Comparison of ENCODE assay signal across 10 cellular contexts in the genomic region with DNA sequence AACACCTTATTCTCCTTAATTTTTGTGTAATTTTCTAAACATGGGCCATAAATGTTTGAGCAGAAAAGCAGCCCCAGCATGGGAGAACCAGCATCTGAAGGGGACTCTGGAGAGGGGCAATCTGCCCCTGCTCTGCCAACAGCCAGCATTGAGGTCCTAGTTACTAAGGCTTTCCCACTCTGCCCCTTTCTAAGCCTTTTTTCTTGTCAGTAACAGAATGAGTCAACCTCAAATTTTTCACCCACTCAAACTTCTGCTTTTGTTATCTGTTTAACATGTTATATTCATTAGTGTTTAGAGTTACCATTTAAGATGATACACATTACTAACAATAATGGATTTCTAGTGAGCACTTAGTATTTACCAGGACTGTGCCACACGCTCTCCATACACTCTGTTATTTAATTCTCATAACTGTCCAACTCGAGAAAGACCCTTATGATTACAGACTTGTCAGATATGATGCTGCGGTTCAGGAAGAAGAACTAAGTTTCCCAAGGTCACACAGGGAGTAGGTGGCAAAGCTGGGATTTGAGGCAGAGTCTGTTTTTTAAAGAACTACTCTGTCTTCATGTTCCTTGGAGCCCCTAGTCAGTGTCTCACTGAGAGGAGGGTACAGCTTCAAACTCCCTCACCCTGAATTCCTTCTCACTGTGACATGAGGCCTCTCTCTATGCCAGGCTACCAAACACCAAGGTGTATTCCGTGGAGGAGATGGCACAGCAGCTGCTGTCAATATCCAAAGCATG. TPM values are rescaled to one million over a fixed set of nuclear protein-coding genes. Genes with fewer than 3 reads are reported as not detected.
DNase-seq lines count a peak whose midpoint lies in the region; ATAC-seq, FAIRE-seq and TF ChIP-seq lines count a peak whose summit lies in the region.
"Had no signal": no experiment of that assay in that cellular context is flagged by ENCODE, and none has a peak within 500 bp of the region (broad histone marks: within the 10 kb centered on the region; RNA-seq: fewer than 3 reads in every experiment).

No MANE protein-coding gene starts in this region.

- no peak overlapping the region for H3K4me2 ChIP-seq in OCI-LY7 (ENCODE audit: low read length)

- TF ChIP-seq CTCF in OCI-LY7 (conservative IDR thresholded peaks at IDR 0.05; ENCODE audit: low read length), result no peak

- CTCF ChIA-PET in OCI-LY7 (lab: Charles Lee; ENCODE audit: unreplicated experiment), result no interaction called here

- no peaks in the 10 kb centered on the region for H3K36me3 ChIP-seq in OCI-LY7 (ENCODE audit: insufficient read depth, low read length)

- H3K36me3 Mint-ChIP-seq in activated T-cell treated with anti-CD3 and anti-CD28 coated beads, Interleukin-2, amount 50 U/mL, for 72 hours (ENCODE audit: insufficient read depth in 2 of 2), result no peaks in the 10 kb centered on the region
- H3K36me3 Mint-ChIP-seq in activated T-cell treated with anti-CD3 and anti-CD28 coated beads, Interleukin-2, amount 50 U/mL, for 4 hours (ENCODE audit: insufficient read depth), result no peaks in the 10 kb centered on the region
- H3K36me3 Mint-ChIP-seq in stimulated activated naive CD8-positive, alpha-beta T cell treated with anti-CD3 and anti-CD28 coated beads, Interleukin-15, Interleukin-2, amounts not matched to agents 100 ng/mL and 50 ng/mL, for 24 hours (ENCODE audit: low read depth), result no peaks in the 10 kb centered on the region
- no peaks in the 10 kb centered on the region for H3K36me3 Mint-ChIP-seq in T-helper 17 cell (ENCODE audit: low read depth)

- H3K9me3 ChIP-seq in OCI-LY7 (ENCODE audit: low read length), result no peaks in the 10 kb centered on the region
- no peaks in the 10 kb centered on the region for H3K9me3 ChIP-seq in T-helper 17 cell (ENCODE audit: control insufficient read depth, low read length, poor library complexity, severe bottlenecking)

- POLR2A ChIA-PET in OCI-LY7 (lab: Charles Lee), result interaction anchor here (1.0 kb wide), 1 partner anchor 20 kb away, joined by 3 read pairs; a partner anchor contains a TSS

- H3K4me1 ChIP-seq in OCI-LY7 (ENCODE audit: insufficient read depth, low read length, poor library complexity, severe bottlenecking), result no peaks in the 10 kb centered on the region

- no peak overlapping the region for H2AFZ ChIP-seq in OCI-LY7 (ENCODE audit: low read length)

- DNase-seq in activated T-cell treated with anti-CD3 and anti-CD28 coated beads, Interleukin-2, amount 50 U/mL, for 72 hours, result no peak
- no peak for DNase-seq in activated T-cell treated with anti-CD3 and anti-CD28 coated beads, Interleukin-2, amount 50 U/mL, for 4 hours
- DNase-seq in OCI-LY7 (ENCODE audit: low spot score) (no peak), RCC 7860 (ENCODE audit: low spot score) (no peak), T-helper 17 cell (no peak)
- DNase-seq: activated gamma-delta T cell treated with Interleukin-2 at 50 U/mL for 16 hours had no signal

- peaks cover 55% of the 10 kb centered on the region for H3K27me3 Mint-ChIP-seq in activated T-cell treated with anti-CD3 and anti-CD28 coated beads, Interleukin-2, amount 50 U/mL, for 72 hours (ENCODE audit: low read depth)
- H3K27me3 Mint-ChIP-seq in activated T-cell treated with anti-CD3 and anti-CD28 coated beads, Interleukin-2, amount 50 U/mL, for 4 hours (ENCODE audit: low read depth), result peaks cover 29% of the 10 kb centered on the region
- peaks cover 22% of the 10 kb centered on the region for H3K27me3 Mint-ChIP-seq in stimulated activated naive CD8-positive, alpha-beta T cell treated with anti-CD3 and anti-CD28 coated beads, Interleukin-15, Interleukin-2, amounts not matched to agents 100 ng/mL and 50 ng/mL, for 24 hours
- peaks cover 58% of the 10 kb centered on the region for H3K27me3 Mint-ChIP-seq in T-helper 17 cell

- intact Hi-C loops in OCI-LY7 (cut with micrococcal nuclease; ENCODE audit: unreplicated experiment), result no loop called here

- no peaks in the 10 kb centered on the region for H4K20me1 ChIP-seq in OCI-LY7 (ENCODE audit: insufficient read depth, low read length)

- H3K4me3 ChIP-seq in OCI-LY7 (ENCODE audit: low read depth, low read length, poor library complexity, severe bottlenecking), result no peak overlapping the region

- H3K4me1 Mint-ChIP-seq in activated T-cell treated with anti-CD3 and anti-CD28 coated beads, Interleukin-2, amount 50 U/mL, for 72 hours (ENCODE audit: low read depth), result peaks cover 12% of the 10 kb centered on the region
- peaks cover 3% of the 10 kb centered on the region for H3K4me1 Mint-ChIP-seq in activated T-cell treated with anti-CD3 and anti-CD28 coated beads, Interleukin-2, amount 50 U/mL, for 4 hours (ENCODE audit: low read depth)
- H3K4me1 Mint-ChIP-seq in stimulated activated naive CD8-positive, alpha-beta T cell treated with anti-CD3 and anti-CD28 coated beads, Interleukin-15, Interleukin-2, amounts not matched to agents 100 ng/mL and 50 ng/mL, for 24 hours (ENCODE audit: low read depth), result peaks cover 14% of the 10 kb centered on the region
- H3K4me1 Mint-ChIP-seq in T-helper 17 cell, result no peaks in the 10 kb centered on the region

- no TSS peak for BruUV-seq in OCI-LY7 (replicated peaks; lab: Mats Ljungman, UMichigan)

- no peaks in the 10 kb centered on the region for H3K9me2 ChIP-seq in OCI-LY7 (ENCODE audit: insufficient read depth, low read length)

- no peak overlapping the region for H3K27ac Mint-ChIP-seq in activated T-cell treated with anti-CD3 and anti-CD28 coated beads, Interleukin-2, amount 50 U/mL, for 72 hours
- peak overlapping the region; percentile 29 for H3K27ac Mint-ChIP-seq in stimulated activated naive CD8-positive, alpha-beta T cell treated with anti-CD3 and anti-CD28 coated beads, Interleukin-15, Interleukin-2, amounts not matched to agents 100 ng/mL and 50 ng/mL, for 24 hours
- H3K27ac Mint-ChIP-seq in T-helper 17 cell, result no peak overlapping the region

- H3K79me2 ChIP-seq in OCI-LY7 (ENCODE audit: insufficient read depth, low read depth, low read length), result no peaks in the 10 kb centered on the region

- FAIRE-seq in RCC 7860 (lab: Jason Lieb, UNC), result no peak
- FAIRE-seq: A204.1 had no signal

- H3K27ac ChIP-seq in OCI-LY7 (ENCODE audit: low read depth, low read length, poor library complexity, severe bottlenecking), result no peak overlapping the region

- peak overlapping the region in 1 of 2 donors; percentile 27 for H3K4me3 Mint-ChIP-seq in activated T-cell treated with anti-CD3 and anti-CD28 coated beads, Interleukin-2, amount 50 U/mL, for 72 hours
- no peak overlapping the region for H3K4me3 Mint-ChIP-seq in activated T-cell treated with anti-CD3 and anti-CD28 coated beads, Interleukin-2, amount 50 U/mL, for 4 hours
- no peak overlapping the region for H3K4me3 Mint-ChIP-seq in stimulated activated naive CD8-positive, alpha-beta T cell treated with anti-CD3 and anti-CD28 coated beads, Interleukin-15, Interleukin-2, amounts not matched to agents 100 ng/mL and 50 ng/mL, for 24 hours
- H3K4me3 Mint-ChIP-seq in T-helper 17 cell, result no peak overlapping the region

- peak; percentile 55 to 64 for ATAC-seq in activated T-cell treated with anti-CD3 and anti-CD28 coated beads, Interleukin-2, amount 50 U/mL, for 72 hours (replicated peaks in 1 of 2)
- ATAC-seq in activated T-cell treated with anti-CD3 and anti-CD28 coated beads, Interleukin-2, amount 50 U/mL, for 4 hours, result no peak
- ATAC-seq in HG02678 (IDR thresholded peaks at IDR 0.05; ENCODE audit: unreplicated experiment) (peak; percentile 69), HG03521 (IDR thresholded peaks at IDR 0.05; ENCODE audit: unreplicated experiment) (peak; percentile 54), T-helper 17 cell (no peak)

- no peaks in the 10 kb centered on the region for H3K9me3 Mint-ChIP-seq in activated T-cell treated with anti-CD3 and anti-CD28 coated beads, Interleukin-2, amount 50 U/mL, for 72 hours
- no peaks in the 10 kb centered on the region for H3K9me3 Mint-ChIP-seq in activated T-cell treated with anti-CD3 and anti-CD28 coated beads, Interleukin-2, amount 50 U/mL, for 4 hours
- H3K9me3 Mint-ChIP-seq in stimulated activated naive CD8-positive, alpha-beta T cell treated with anti-CD3 and anti-CD28 coated beads, Interleukin-15, Interleukin-2, amounts not matched to agents 100 ng/mL and 50 ng/mL, for 24 hours, result no peaks in the 10 kb centered on the region

RNA-seq across cellular contexts. Expression of a gene that starts 19.9 kb away (rescaled TPM):
- 10 to 100 TPM in 1 of 2 donors, 1 to 10 TPM in 1; 8.1 to 10.6 TPM for total RNA-seq in activated T-cell treated with anti-CD3 and anti-CD28 coated beads, Interleukin-2, amount 50 U/mL, for 72 hours
- 10 to 100 TPM; 10.4 to 13.2 (median 12.1) TPM for total RNA-seq in activated T-cell treated with anti-CD3 and anti-CD28 coated beads, Interleukin-2, amount 50 U/mL, for 4 hours
- total RNA-seq in OCI-LY7 (2014; rRNA removed; shearing (Covaris generic)), result 6.9 and 7.5 TPM in 2 replicates
- total RNA-seq in OCI-LY7 (2022) (7.9 and 13.0 TPM in 2 replicates), T-helper 17 cell (1 to 10 TPM; 3.2 to 4.9 TPM)

Comparison
In these comparisons a context has a peak if more than half of its experiments do, and no peak if none do; other contexts are left out.
1. ATAC-seq: peak in activated T-cell treated with anti-CD3 and anti-CD28 coated beads, Interleukin-2, amount 50 U/mL, for 72 hours (2 of 2), HG02678 (single experiment) and HG03521 (single experiment); none in activated T-cell treated with anti-CD3 and anti-CD28 coated beads, Interleukin-2, amount 50 U/mL, for 4 hours (0 of 2) and T-helper 17 cell (single experiment).